In genomic region chr22:47030881-47031627, GRCh38 we compare ENCODE assay signal across 16 cellular contexts.
DNase-seq lines count a peak whose midpoint lies in the region; FAIRE-seq and TF ChIP-seq lines count a peak whose summit lies in the region.
"Had no signal": no experiment of that assay in that cellular context is flagged by ENCODE, and none has a peak within 500 bp of the region (broad histone marks: within the 10 kb centered on the region; RNA-seq: fewer than 3 reads in every experiment).

No MANE protein-coding gene starts in this region.

- no peaks in the 10 kb centered on the region for H3K27me3 ChIP-seq in neural cell (ENCODE audit: insufficient read depth, low read depth, low read length)

- no peaks in the 10 kb centered on the region for H3K36me3 Mint-ChIP-seq in chondrocyte (ENCODE audit: low read depth)

- H3K9me3 ChIP-seq in neural cell (ENCODE audit: low read length) = no peaks in the 10 kb centered on the region
- H3K9me3 ChIP-seq: HAP-1 had no signal

- no peak overlapping the region for H3K9ac ChIP-seq in neural cell (ENCODE audit: low read length)

- no peak for TF ChIP-seq POLR2A in GM12891 (IDR thresholded peaks at IDR 0.05; ENCODE audit: low read depth, low read length)

- no peaks in the 10 kb centered on the region for H4K20me1 ChIP-seq in neural cell (ENCODE audit: insufficient read depth)

- peaks cover 12% of the 10 kb centered on the region for H3K4me1 Mint-ChIP-seq in chondrocyte (ENCODE audit: low read depth)

- H3K9me3 Mint-ChIP-seq in chondrocyte (ENCODE audit: low read depth) = no peaks in the 10 kb centered on the region
- H3K9me3 Mint-ChIP-seq: naive thymus-derived CD8-positive, alpha-beta T cell had no signal

- no peak for TF ChIP-seq RAD21 in neural cell (conservative IDR thresholded peaks at IDR 0.05)

- TF ChIP-seq CTCF in chondrocyte (IDR thresholded peaks at IDR 0.05) (no peak), neural cell (IDR thresholded peaks at IDR 0.05; ENCODE audit: poor library complexity, severe bottlenecking) (no peak)

- no peak overlapping the region for H3K27ac Mint-ChIP-seq in chondrocyte (ENCODE audit: unreplicated experiment)
- H3K27ac Mint-ChIP-seq: naive thymus-derived CD8-positive, alpha-beta T cell had no signal

- FAIRE-seq in GM12891 (lab: Jason Lieb, UNC) = no peak

- H3K27me3 Mint-ChIP-seq in chondrocyte (ENCODE audit: low read depth) = no peaks in the 10 kb centered on the region
- H3K27me3 Mint-ChIP-seq: naive thymus-derived CD8-positive, alpha-beta T cell had no signal

- no peak overlapping the region for H3K4me2 ChIP-seq in neural cell (ENCODE audit: low read length)

- H3K4me3 Mint-ChIP-seq in chondrocyte (ENCODE audit: unreplicated experiment) = no peak overlapping the region
- H3K4me3 Mint-ChIP-seq: naive thymus-derived CD8-positive, alpha-beta T cell had no signal

- no peak for TF ChIP-seq EP300 in neural cell (conservative IDR thresholded peaks at IDR 0.05; ENCODE audit: poor library complexity, severe bottlenecking)

- no peaks in the 10 kb centered on the region for H3F3A ChIP-seq in neural cell (ENCODE audit: insufficient read depth, low read length, poor library complexity, severe bottlenecking)

- H3K4me3 ChIP-seq in neural cell (ENCODE audit: low read length) = no peak overlapping the region
- H3K4me3 ChIP-seq: HAP-1 had no signal

- peak overlapping the region; percentile 60 for H3K27ac ChIP-seq in neural cell (ENCODE audit: low read length)

- no peaks in the 10 kb centered on the region for H3K79me2 ChIP-seq in neural cell (replicated peaks; ENCODE audit: insufficient read depth, low read length)

- no peaks in the 10 kb centered on the region for H3K36me3 ChIP-seq in neural cell (ENCODE audit: insufficient read depth, low read length)
- H3K36me3 ChIP-seq: HAP-1 had no signal

- H2AFZ ChIP-seq in neural cell (ENCODE audit: low read depth, low read length) = no peak overlapping the region

- peak; percentile 95 for DNase-seq in AG08395 (ENCODE audit: low spot score)
- peak; percentile 74 for DNase-seq in GM04503 (ENCODE audit: low read depth)
- peak; percentile 72 for DNase-seq in chondrocyte (ENCODE audit: low spot score)
- no peak for DNase-seq in GM19238 (ENCODE audit: insufficient read length, low spot score)
- no peak for DNase-seq in GM12891 (ENCODE audit: insufficient read length, low spot score)
- no peak for DNase-seq in activated CD4-positive, alpha-beta T cell treated with anti-CD3 and anti-CD28 coated beads for 48 hours
- DNase-seq in stimulated activated CD8-positive, alpha-beta memory T cell treated with anti-CD3 and anti-CD28 coated beads, Interleukin-4, amount 100 ng/mL, for 48 hours = no peak
- DNase-seq: activated gamma-delta T cell treated with Interleukin-2 at 50 U/mL for 16 hours; DMS53; NCI-H1092 treated with DMSO at 0.1 percent for 48 hours; NCI-H510A treated with DMSO at 0.1 percent for 48 hours; retina; stimulated activated CD4-positive, alpha-beta T cell treated with anti-CD3 and anti-CD28 coated beads, Interleukin-1b, Interleukin-23, amount 100 ng/mL, for 48 hours had no signal

- H3K9me2 ChIP-seq in neural cell (ENCODE audit: insufficient read depth, low read length) = no peaks in the 10 kb centered on the region

TF ChIP-seq in neural cell, 6 proteins besides CTCF, POLR2A, EP300 and RAD21:
- TF ChIP-seq MXI1 (conservative IDR thresholded peaks at IDR 0.05; ENCODE audit: poor library complexity, severe bottlenecking) (no peak), EZH2 (IDR thresholded peaks at IDR 0.05; ENCODE audit: borderline replicate concordance, insufficient read depth, low read length, poor library complexity, severe bottlenecking) (no peak), TAF1 (IDR thresholded peaks at IDR 0.05; ENCODE audit: low read depth) (no peak), SMC3 (conservative IDR thresholded peaks at IDR 0.05; ENCODE audit: poor library complexity) (no peak), REST (IDR thresholded peaks at IDR 0.05; ENCODE audit: borderline replicate concordance) (no peak), POLR2AphosphoS5 (IDR thresholded peaks at IDR 0.05) (no peak)

TF ChIP-seq in GM12891, 5 proteins besides CTCF, POLR2A, EP300 and RAD21:
- TF ChIP-seq TAF1 (IDR thresholded peaks at IDR 0.05; ENCODE audit: low read depth, low read length) (no peak), POLR2AphosphoS5 (IDR thresholded peaks at IDR 0.05; ENCODE audit: low read depth, low read length) (no peak), SPI1 (IDR thresholded peaks at IDR 0.05; ENCODE audit: low read depth, low read length) (no peak), PAX5 (IDR thresholded peaks at IDR 0.05; ENCODE audit: insufficient read depth, low read length, severe bottlenecking) (no peak), POU2F2 (IDR thresholded peaks at IDR 0.05; ENCODE audit: low read depth, low read length) (no peak)

Comparison
In these comparisons a context has a peak if more than half of its experiments do, and no peak if none do; other contexts are left out.
1. DNase-seq: peak in AG08395 (single experiment), GM04503 (single experiment) and chondrocyte (single experiment); none in GM19238 (single experiment), GM12891 (single experiment), activated CD4-positive, alpha-beta T cell treated with anti-CD3 and anti-CD28 coated beads for 48 hours (single experiment) and stimulated activated CD8-positive, alpha-beta memory T cell treated with anti-CD3 and anti-CD28 coated beads, Interleukin-4, amount 100 ng/mL, for 48 hours (single experiment).